ENCODE assay signal across 24 cellular contexts in genomic region chr19:3532154-3533019, GRCh38. TPM values are rescaled to one million over a fixed set of nuclear protein-coding genes. Genes with fewer than 3 reads are reported as not detected.
DNase-seq lines count a peak whose midpoint lies in the region; ATAC-seq, FAIRE-seq and TF ChIP-seq lines count a peak whose summit lies in the region.
"Had no signal": no experiment of that assay in that cellular context is flagged by ENCODE, and none has a peak within 500 bp of the region (broad histone marks: within the 10 kb centered on the region; RNA-seq: fewer than 3 reads in every experiment).

No MANE protein-coding gene starts in this region.

- ATAC-seq in HepG2: no peak
- no peak for ATAC-seq in stimulated activated naive B cell treated with anti-CD40 and anti-IgM and Interleukin-4, amounts not matched to agents 10 μg/mL and 1 μg/mL and 100 μg/mL, for 72 hours (replicated peaks)
- ATAC-seq in sciatic nerve: no peak
- ATAC-seq: CD8-positive, alpha-beta T cell had no signal

- intact Hi-C loops in HepG2 (cut with micrococcal nuclease; ENCODE audit: unreplicated experiment) (no loop called here), sciatic nerve (cut with DNase I) (no loop called here)

- H3K9ac ChIP-seq in HepG2 (ENCODE audit: insufficient read depth, low read depth, low read length): no peak overlapping the region
- H3K9ac ChIP-seq: GM23248 had no signal

- no peaks in the 10 kb centered on the region for H3K79me2 ChIP-seq in HepG2 (ENCODE audit: insufficient read depth, low read length)

- H3K27me3 ChIP-seq in HepG2 (ENCODE audit: control insufficient read depth in 1 of 2, insufficient read depth in 2 of 2, low read length in 2 of 2): no peaks in the 10 kb centered on the region
- H3K27me3 ChIP-seq: BLaER1 treated with 17β-estradiol and CSF1 and Interleukin-3, amounts not matched to agents 10 nM and 100 nM had no signal

- peak overlapping the region; percentile 64 for H3K27ac Mint-ChIP-seq in activated T-cell treated with anti-CD3 and anti-CD28 coated beads, Interleukin-2, amount 50 U/mL, for 24 hours
- H3K27ac Mint-ChIP-seq in stimulated activated naive B cell treated with anti-CD40 and anti-IgM and Interleukin-4, amounts not matched to agents 10 μg/mL and 1 μg/mL and 100 μg/mL, for 72 hours: peak overlapping the region; percentile 84
- H3K27ac Mint-ChIP-seq: B cell; CD8-positive, alpha-beta T cell had no signal

- H4K20me1 ChIP-seq in HepG2 (ENCODE audit: insufficient read depth, low read length): no peaks in the 10 kb centered on the region

- no peaks in the 10 kb centered on the region for H3K4me1 ChIP-seq in HepG2 (ENCODE audit: insufficient read depth, low read length)
- H3K4me1 ChIP-seq: HAP-1 had no signal

- H3K36me3 Mint-ChIP-seq in activated T-cell treated with anti-CD3 and anti-CD28 coated beads, Interleukin-2, amount 50 U/mL, for 24 hours (ENCODE audit: low read depth): peaks cover 48% of the 10 kb centered on the region
- H3K36me3 Mint-ChIP-seq in stimulated activated naive B cell treated with anti-CD40 and anti-IgM and Interleukin-4, amounts not matched to agents 10 μg/mL and 1 μg/mL and 100 μg/mL, for 72 hours: peaks cover 35 to 42% of the 10 kb centered on the region in 2 donors

- H3K4me2 ChIP-seq in HepG2 (ENCODE audit: low read depth, low read length): no peak overlapping the region

- in situ Hi-C loops in HepG2 (cut with HindIII; ENCODE audit: extremely low pct_ligation_motif_present, low pct_unique_long_range_greater_than_20kb): no loop called here

- H3K9me3 Mint-ChIP-seq in activated T-cell treated with anti-CD3 and anti-CD28 coated beads, Interleukin-2, amount 50 U/mL, for 24 hours: no peaks in the 10 kb centered on the region
- no peaks in the 10 kb centered on the region for H3K9me3 Mint-ChIP-seq in stimulated activated naive B cell treated with anti-CD40 and anti-IgM and Interleukin-4, amounts not matched to agents 10 μg/mL and 1 μg/mL and 100 μg/mL, for 72 hours
- H3K9me3 Mint-ChIP-seq: CD8-positive, alpha-beta T cell had no signal

- no peak for TF ChIP-seq EP300 in HepG2 (IDR thresholded peaks at IDR 0.05; ENCODE audit: low read depth in 2 of 2, low read length in 2 of 2)
- no peak for TF ChIP-seq EP300 in HepG2 (CRISPR knock-in tag; IDR thresholded peaks at IDR 0.05; ENCODE audit: borderline replicate concordance)

- TF ChIP-seq RAD21 in HepG2 (CRISPR knock-in tag; IDR thresholded peaks at IDR 0.05): no peak

- H3K4me3 ChIP-seq in HepG2 (replicated peaks in 1 of 3; ENCODE audit: insufficient read depth in 1 of 3, low read depth in 2 of 3, low read length in 3 of 3): no peak overlapping the region
- H3K4me3 ChIP-seq: BLaER1 treated with 17β-estradiol and CSF1 and Interleukin-3, amounts not matched to agents 10 nM and 100 nM; GM23248; HAP-1 had no signal

- peaks cover 16 to 23% of the 10 kb centered on the region in 2 experiments for H3K36me3 ChIP-seq in HepG2 (replicated peaks in 1 of 2; ENCODE audit: control insufficient read depth in 1 of 2, insufficient read depth in 2 of 2, low read length in 2 of 2)

- TF ChIP-seq POLR2A in HepG2 (IDR thresholded peaks at IDR 0.05; ENCODE audit: insufficient read depth in 1 of 2, low read depth in 2 of 2, low read length in 2 of 2): no peak

- POLR2A ChIA-PET in HepG2 (lab: Yijun Ruan, JAX): interaction anchor here (1.2 kb wide), 1 partner anchor 13 kb away, joined by 3 read pairs; no protein-coding TSS in a partner anchor

- no peaks in the 10 kb centered on the region for H3K9me3 ChIP-seq in HepG2 (ENCODE audit: low read length)
- H3K9me3 ChIP-seq: BLaER1 treated with 17β-estradiol and CSF1 and Interleukin-3, amounts not matched to agents 10 nM and 100 nM; HAP-1 had no signal

- H3K27me3 Mint-ChIP-seq in activated T-cell treated with anti-CD3 and anti-CD28 coated beads, Interleukin-2, amount 50 U/mL, for 24 hours: no peaks in the 10 kb centered on the region
- H3K27me3 Mint-ChIP-seq in stimulated activated naive B cell treated with anti-CD40 and anti-IgM and Interleukin-4, amounts not matched to agents 10 μg/mL and 1 μg/mL and 100 μg/mL, for 72 hours: no peaks in the 10 kb centered on the region
- H3K27me3 Mint-ChIP-seq: B cell had no signal

- TF ChIP-seq CTCF in HepG2 (CRISPR knock-in tag; IDR thresholded peaks at IDR 0.05): no peak

- no peak overlapping the region for H3K27ac ChIP-seq in HepG2 (ENCODE audit: extremely low read length, insufficient read depth, low read length)
- H3K27ac ChIP-seq: BLaER1 treated with 17β-estradiol and CSF1 and Interleukin-3, amounts not matched to agents 10 nM and 100 nM; GM23248; HL-60 had no signal

- CTCF ChIA-PET in HepG2 (lab: Yijun Ruan, JAX; ENCODE audit: low intra/inter-chr PET ratio, low total read pairs): no interaction called here

- BruUV-seq in HepG2 (replicated peaks; lab: Mats Ljungman, UMichigan): no TSS peak

- no peak overlapping the region for H3K4me3 Mint-ChIP-seq in activated T-cell treated with anti-CD3 and anti-CD28 coated beads, Interleukin-2, amount 50 U/mL, for 24 hours
- H3K4me3 Mint-ChIP-seq in stimulated activated naive B cell treated with anti-CD40 and anti-IgM and Interleukin-4, amounts not matched to agents 10 μg/mL and 1 μg/mL and 100 μg/mL, for 72 hours: no peak overlapping the region
- H3K4me3 Mint-ChIP-seq: B cell; CD8-positive, alpha-beta T cell had no signal

- no peak overlapping the region for H2AFZ ChIP-seq in HepG2 (ENCODE audit: low read length)
- H2AFZ ChIP-seq: GM23248 had no signal

- H3K4me1 Mint-ChIP-seq in activated T-cell treated with anti-CD3 and anti-CD28 coated beads, Interleukin-2, amount 50 U/mL, for 24 hours (ENCODE audit: low read depth): no peaks in the 10 kb centered on the region
- peaks cover 3% of the 10 kb centered on the region in 2 donors for H3K4me1 Mint-ChIP-seq in stimulated activated naive B cell treated with anti-CD40 and anti-IgM and Interleukin-4, amounts not matched to agents 10 μg/mL and 1 μg/mL and 100 μg/mL, for 72 hours
- H3K4me1 Mint-ChIP-seq: B cell had no signal

- WGBS in HepG2 (ENCODE audit: low lambda C conversion rate): 100% methylated on average over 6 of the region's 41 CpGs

- DNase-seq in activated T-cell treated with anti-CD3 and anti-CD28 coated beads, Interleukin-2, amount 50 U/mL, for 24 hours: no peak
- DNase-seq in activated T-cell treated with anti-CD3 and anti-CD28 coated beads, Interleukin-2, amount 50 U/mL, for 48 hours: no peak
- no peak for DNase-seq in HepG2 (ENCODE audit: low spot score)
- DNase-seq in stimulated activated naive B cell treated with anti-CD40 and anti-IgM and Interleukin-4, amounts not matched to agents 10 μg/mL and 1 μg/mL and 100 μg/mL, for 72 hours: no peak
- no peak for DNase-seq in sciatic nerve (ENCODE audit: low spot score)
- DNase-seq in NCI-H187 (lab: John Stamatoyannopoulos, UW): no peak
- DNase-seq: 8988T; Calu3; CD8-positive, alpha-beta T cell; DMS53; DND-41; EL; GM23248; IMR-90; KBM-7 had no signal

- no peak for FAIRE-seq in HepG2 (lab: Jason Lieb, UNC)
- FAIRE-seq: GM12892, GM18507 had no signal

RNA-seq across cellular contexts. Expression of gene TEKTIP1, which starts 6.6 kb away (rescaled TPM):
- not detected in 2 replicates for total RNA-seq in HepG2 (2016; rRNA removed; fragmentation: Illumina TruSeq; extraction: Trizol)
- not detected in 2 replicates for total RNA-seq in HepG2 (2016; cell fraction: cytosol; rRNA removed; fragmentation: Illumina TruSeq; extraction: Trizol; ENCODE audit: low read depth)
- total RNA-seq in HepG2 (2016; cell fraction: insoluble cytoplasmic fraction; rRNA removed; fragmentation: Illumina TruSeq; extraction: Trizol): not detected in 2 replicates
- total RNA-seq in HepG2 (2016; cell fraction: membrane; rRNA removed; fragmentation: Illumina TruSeq; extraction: Trizol): not detected in 2 replicates
- total RNA-seq in HepG2 (2016; cell fraction: nucleus; rRNA removed; fragmentation: Illumina TruSeq; extraction: Trizol): not detected in 2 replicates
- not detected in 2 replicates for polyA plus RNA-seq in HepG2 (2011; rRNA removed)
- polyA plus RNA-seq in HepG2 (2011; cell fraction: cytosol; rRNA removed): not detected in 2 replicates
- 0.32 TPM in 1 of 2 replicates, not detected in the other for polyA plus RNA-seq in HepG2 (2011; cell fraction: nucleus; rRNA removed)
- 0.24 and 0.35 TPM in 2 replicates for polyA plus RNA-seq in HepG2 (2012)
- not detected in 2 replicates for polyA plus RNA-seq in HepG2 (2016; cell fraction: cytosol; fragmentation: Illumina TruSeq; extraction: Trizol; ENCODE audit: low read depth)
- polyA plus RNA-seq in HepG2 (2016; cell fraction: insoluble cytoplasmic fraction; fragmentation: Illumina TruSeq; extraction: Trizol; ENCODE audit: low read depth): not detected in 2 replicates
- polyA plus RNA-seq in HepG2 (2016; cell fraction: membrane; fragmentation: Illumina TruSeq; extraction: Trizol; ENCODE audit: low read depth): not detected in 2 replicates
- not detected in 2 replicates for polyA plus RNA-seq in HepG2 (2016; cell fraction: nucleus; fragmentation: Illumina TruSeq; extraction: Trizol; ENCODE audit: insufficient read depth, low read depth)
- polyA minus RNA-seq in HepG2 (2011; rRNA and poly(A)+ RNA removed; ENCODE audit: low replicate concordance): not detected in 2 replicates
- polyA minus RNA-seq in HepG2 (2011; cell fraction: cytosol; rRNA and poly(A)+ RNA removed): not detected in 2 replicates
- not detected in 2 replicates for polyA minus RNA-seq in HepG2 (2011; cell fraction: nucleus; rRNA and poly(A)+ RNA removed)
- total RNA-seq in sciatic nerve: 4.9 TPM
- total RNA-seq: G401, GM23248, H4, HT1080, IMR-90 had no signal
- polyA plus RNA-seq: GM23248, IMR-90 had no signal

RNA-seq across cellular contexts. Expression of gene MFSD12, which starts 25.0 kb away (rescaled TPM):
- 14.0 and 29.1 TPM in 2 replicates for total RNA-seq in HepG2 (2016; rRNA removed; fragmentation: Illumina TruSeq; extraction: Trizol)
- total RNA-seq in HepG2 (2016; cell fraction: cytosol; rRNA removed; fragmentation: Illumina TruSeq; extraction: Trizol; ENCODE audit: low read depth): 9.9 and 10.2 TPM in 2 replicates
- 10.6 and 28.5 TPM in 2 replicates for total RNA-seq in HepG2 (2016; cell fraction: insoluble cytoplasmic fraction; rRNA removed; fragmentation: Illumina TruSeq; extraction: Trizol)
- total RNA-seq in HepG2 (2016; cell fraction: membrane; rRNA removed; fragmentation: Illumina TruSeq; extraction: Trizol): 19.7 and 20.6 TPM in 2 replicates
- total RNA-seq in HepG2 (2016; cell fraction: nucleus; rRNA removed; fragmentation: Illumina TruSeq; extraction: Trizol): 25.3 and 29.9 TPM in 2 replicates
- polyA plus RNA-seq in HepG2 (2011; rRNA removed): 27.2 and 37.0 TPM in 2 replicates
- polyA plus RNA-seq in HepG2 (2011; cell fraction: cytosol; rRNA removed): 16.9 and 29.1 TPM in 2 replicates
- polyA plus RNA-seq in HepG2 (2011; cell fraction: nucleus; rRNA removed): 143 and 182 TPM in 2 replicates
- 21.1 and 40.6 TPM in 2 replicates for polyA plus RNA-seq in HepG2 (2012)
- polyA plus RNA-seq in HepG2 (2016; cell fraction: cytosol; fragmentation: Illumina TruSeq; extraction: Trizol; ENCODE audit: low read depth): 12.9 and 14.1 TPM in 2 replicates
- 12.6 and 14.9 TPM in 2 replicates for polyA plus RNA-seq in HepG2 (2016; cell fraction: insoluble cytoplasmic fraction; fragmentation: Illumina TruSeq; extraction: Trizol; ENCODE audit: low read depth)
- 19.3 and 20.1 TPM in 2 replicates for polyA plus RNA-seq in HepG2 (2016; cell fraction: membrane; fragmentation: Illumina TruSeq; extraction: Trizol; ENCODE audit: low read depth)
- polyA plus RNA-seq in HepG2 (2016; cell fraction: nucleus; fragmentation: Illumina TruSeq; extraction: Trizol; ENCODE audit: insufficient read depth, low read depth): 55.9 and 62.9 TPM in 2 replicates
- polyA minus RNA-seq in HepG2 (2011; rRNA and poly(A)+ RNA removed; ENCODE audit: low replicate concordance): 76.5 and 865 TPM in 2 replicates
- polyA minus RNA-seq in HepG2 (2011; cell fraction: cytosol; rRNA and poly(A)+ RNA removed): 29.2 and 33.3 TPM in 2 replicates
- polyA minus RNA-seq in HepG2 (2011; cell fraction: nucleus; rRNA and poly(A)+ RNA removed): 22.5 and 22.8 TPM in 2 replicates
- 52.5 TPM for total RNA-seq in sciatic nerve

RNA-seq across cellular contexts. Expression of gene FZR1, which starts 26.3 kb away (rescaled TPM):
- 18.3 and 29.0 TPM in 2 replicates for total RNA-seq in HepG2 (2016; rRNA removed; fragmentation: Illumina TruSeq; extraction: Trizol)
- 7.3 and 8.3 TPM in 2 replicates for total RNA-seq in HepG2 (2016; cell fraction: cytosol; rRNA removed; fragmentation: Illumina TruSeq; extraction: Trizol; ENCODE audit: low read depth)
- total RNA-seq in HepG2 (2016; cell fraction: insoluble cytoplasmic fraction; rRNA removed; fragmentation: Illumina TruSeq; extraction: Trizol): 14.2 and 28.7 TPM in 2 replicates
- total RNA-seq in HepG2 (2016; cell fraction: membrane; rRNA removed; fragmentation: Illumina TruSeq; extraction: Trizol): 11.9 and 12.1 TPM in 2 replicates
- 13.9 and 16.7 TPM in 2 replicates for total RNA-seq in HepG2 (2016; cell fraction: nucleus; rRNA removed; fragmentation: Illumina TruSeq; extraction: Trizol)
- polyA plus RNA-seq in HepG2 (2011; rRNA removed): 30.8 and 39.2 TPM in 2 replicates
- 14.2 and 18.0 TPM in 2 replicates for polyA plus RNA-seq in HepG2 (2011; cell fraction: cytosol; rRNA removed)
- 95.9 and 102 TPM in 2 replicates for polyA plus RNA-seq in HepG2 (2011; cell fraction: nucleus; rRNA removed)
- 24.3 and 37.8 TPM in 2 replicates for polyA plus RNA-seq in HepG2 (2012)
- polyA plus RNA-seq in HepG2 (2016; cell fraction: cytosol; fragmentation: Illumina TruSeq; extraction: Trizol; ENCODE audit: low read depth): 1.6 and 2.9 TPM in 2 replicates
- polyA plus RNA-seq in HepG2 (2016; cell fraction: insoluble cytoplasmic fraction; fragmentation: Illumina TruSeq; extraction: Trizol; ENCODE audit: low read depth): 17.3 and 26.9 TPM in 2 replicates
- polyA plus RNA-seq in HepG2 (2016; cell fraction: membrane; fragmentation: Illumina TruSeq; extraction: Trizol; ENCODE audit: low read depth): 6.0 and 6.7 TPM in 2 replicates
- 52.3 and 54.5 TPM in 2 replicates for polyA plus RNA-seq in HepG2 (2016; cell fraction: nucleus; fragmentation: Illumina TruSeq; extraction: Trizol; ENCODE audit: insufficient read depth, low read depth)
- polyA minus RNA-seq in HepG2 (2011; rRNA and poly(A)+ RNA removed; ENCODE audit: low replicate concordance): 18.4 and 43.6 TPM in 2 replicates
- polyA minus RNA-seq in HepG2 (2011; cell fraction: cytosol; rRNA and poly(A)+ RNA removed): 15.1 and 16.5 TPM in 2 replicates
- polyA minus RNA-seq in HepG2 (2011; cell fraction: nucleus; rRNA and poly(A)+ RNA removed): 17.9 and 24.6 TPM in 2 replicates
- 46.1 TPM for total RNA-seq in sciatic nerve

RNA-seq across cellular contexts. Expression of gene DOHH, which starts 31.9 kb away (rescaled TPM):
- total RNA-seq in HepG2 (2016; rRNA removed; fragmentation: Illumina TruSeq; extraction: Trizol) (10.3 and 13.7 TPM in 2 replicates), sciatic nerve (8.4 TPM)
- total RNA-seq in HepG2 (2016; cell fraction: cytosol; rRNA removed; fragmentation: Illumina TruSeq; extraction: Trizol; ENCODE audit: low read depth): 2.2 TPM in 2 replicates
- total RNA-seq in HepG2 (2016; cell fraction: insoluble cytoplasmic fraction; rRNA removed; fragmentation: Illumina TruSeq; extraction: Trizol): 10.1 and 13.2 TPM in 2 replicates
- 5.2 and 7.2 TPM in 2 replicates for total RNA-seq in HepG2 (2016; cell fraction: membrane; rRNA removed; fragmentation: Illumina TruSeq; extraction: Trizol)
- total RNA-seq in HepG2 (2016; cell fraction: nucleus; rRNA removed; fragmentation: Illumina TruSeq; extraction: Trizol): 5.0 and 6.8 TPM in 2 replicates
- polyA plus RNA-seq in HepG2 (2011; rRNA removed): 3.5 and 4.8 TPM in 2 replicates
- polyA plus RNA-seq in HepG2 (2011; cell fraction: cytosol; rRNA removed): 4.6 and 9.1 TPM in 2 replicates
- polyA plus RNA-seq in HepG2 (2011; cell fraction: nucleus; rRNA removed): 7.4 and 8.4 TPM in 2 replicates
- 4.7 and 7.0 TPM in 2 replicates for polyA plus RNA-seq in HepG2 (2012)
- polyA plus RNA-seq in HepG2 (2016; cell fraction: cytosol; fragmentation: Illumina TruSeq; extraction: Trizol; ENCODE audit: low read depth): 1.5 and 2.2 TPM in 2 replicates
- polyA plus RNA-seq in HepG2 (2016; cell fraction: insoluble cytoplasmic fraction; fragmentation: Illumina TruSeq; extraction: Trizol; ENCODE audit: low read depth): 12.2 and 13.2 TPM in 2 replicates
- 3.7 and 4.3 TPM in 2 replicates for polyA plus RNA-seq in HepG2 (2016; cell fraction: membrane; fragmentation: Illumina TruSeq; extraction: Trizol; ENCODE audit: low read depth)
- polyA plus RNA-seq in HepG2 (2016; cell fraction: nucleus; fragmentation: Illumina TruSeq; extraction: Trizol; ENCODE audit: insufficient read depth, low read depth): 10.0 and 11.0 TPM in 2 replicates
- polyA minus RNA-seq in HepG2 (2011; rRNA and poly(A)+ RNA removed; ENCODE audit: low replicate concordance): 5.5 and 8.1 TPM in 2 replicates
- 4.5 and 6.8 TPM in 2 replicates for polyA minus RNA-seq in HepG2 (2011; cell fraction: cytosol; rRNA and poly(A)+ RNA removed)
- 3.5 and 5.0 TPM in 2 replicates for polyA minus RNA-seq in HepG2 (2011; cell fraction: nucleus; rRNA and poly(A)+ RNA removed)

RNA-seq across cellular contexts. Expression of gene HMG20B, which starts 40.4 kb away (rescaled TPM):
- total RNA-seq in HepG2 (2016; rRNA removed; fragmentation: Illumina TruSeq; extraction: Trizol) (23.0 and 29.2 TPM in 2 replicates), sciatic nerve (72.9 TPM)
- 26.2 and 31.3 TPM in 2 replicates for total RNA-seq in HepG2 (2016; cell fraction: cytosol; rRNA removed; fragmentation: Illumina TruSeq; extraction: Trizol; ENCODE audit: low read depth)
- total RNA-seq in HepG2 (2016; cell fraction: insoluble cytoplasmic fraction; rRNA removed; fragmentation: Illumina TruSeq; extraction: Trizol): 26.2 and 29.0 TPM in 2 replicates
- total RNA-seq in HepG2 (2016; cell fraction: membrane; rRNA removed; fragmentation: Illumina TruSeq; extraction: Trizol): 40.2 and 42.4 TPM in 2 replicates
- total RNA-seq in HepG2 (2016; cell fraction: nucleus; rRNA removed; fragmentation: Illumina TruSeq; extraction: Trizol): 17.0 TPM in 2 replicates
- 23.9 and 24.8 TPM in 2 replicates for polyA plus RNA-seq in HepG2 (2011; rRNA removed)
- 17.7 and 28.8 TPM in 2 replicates for polyA plus RNA-seq in HepG2 (2011; cell fraction: cytosol; rRNA removed)
- polyA plus RNA-seq in HepG2 (2011; cell fraction: nucleus; rRNA removed): 73.5 and 97.4 TPM in 2 replicates
- 19.0 and 22.8 TPM in 2 replicates for polyA plus RNA-seq in HepG2 (2012)
- 33.9 and 35.6 TPM in 2 replicates for polyA plus RNA-seq in HepG2 (2016; cell fraction: cytosol; fragmentation: Illumina TruSeq; extraction: Trizol; ENCODE audit: low read depth)
- 36.6 TPM in 2 replicates for polyA plus RNA-seq in HepG2 (2016; cell fraction: insoluble cytoplasmic fraction; fragmentation: Illumina TruSeq; extraction: Trizol; ENCODE audit: low read depth)
- 38.7 and 44.5 TPM in 2 replicates for polyA plus RNA-seq in HepG2 (2016; cell fraction: membrane; fragmentation: Illumina TruSeq; extraction: Trizol; ENCODE audit: low read depth)
- 80.7 and 81.4 TPM in 2 replicates for polyA plus RNA-seq in HepG2 (2016; cell fraction: nucleus; fragmentation: Illumina TruSeq; extraction: Trizol; ENCODE audit: insufficient read depth, low read depth)
- 13.9 and 67.7 TPM in 2 replicates for polyA minus RNA-seq in HepG2 (2011; rRNA and poly(A)+ RNA removed; ENCODE audit: low replicate concordance)
- polyA minus RNA-seq in HepG2 (2011; cell fraction: cytosol; rRNA and poly(A)+ RNA removed): 10.8 and 16.1 TPM in 2 replicates
- 8.7 and 9.7 TPM in 2 replicates for polyA minus RNA-seq in HepG2 (2011; cell fraction: nucleus; rRNA and poly(A)+ RNA removed)
